In genomic region chr3:105435277-105435676, GRCh38 we compare ENCODE assay signal across 1 cellular context.
TF ChIP-seq lines count a peak whose summit lies in the region.

No MANE protein-coding gene starts in this region.

TF ChIP-seq in HepG2, 621 proteins besides CTCF, POLR2A, EP300 and RAD21 (continued from another document):
- TF ChIP-seq, protein P1, sequence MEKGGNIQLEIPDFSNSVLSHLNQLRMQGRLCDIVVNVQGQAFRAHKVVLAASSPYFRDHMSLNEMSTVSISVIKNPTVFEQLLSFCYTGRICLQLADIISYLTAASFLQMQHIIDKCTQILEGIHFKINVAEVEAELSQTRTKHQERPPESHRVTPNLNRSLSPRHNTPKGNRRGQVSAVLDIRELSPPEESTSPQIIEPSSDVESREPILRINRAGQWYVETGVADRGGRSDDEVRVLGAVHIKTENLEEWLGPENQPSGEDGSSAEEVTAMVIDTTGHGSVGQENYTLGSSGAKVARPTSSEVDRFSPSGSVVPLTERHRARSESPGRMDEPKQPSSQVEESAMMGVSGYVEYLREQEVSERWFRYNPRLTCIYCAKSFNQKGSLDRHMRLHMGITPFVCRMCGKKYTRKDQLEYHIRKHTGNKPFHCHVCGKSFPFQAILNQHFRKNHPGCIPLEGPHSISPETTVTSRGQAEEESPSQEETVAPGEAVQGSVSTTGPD (CRISPR knock-in tag; IDR thresholded peaks at IDR 0.05) = no peak
- no peak for TF ChIP-seq ZUFSP (CRISPR knock-in tag; IDR thresholded peaks at IDR 0.05; ENCODE audit: borderline replicate concordance)
